In genomic region chr11:117953029-117953671, GRCh38 we compare ENCODE assay signal across 13 cellular contexts. TPM values are rescaled to one million over a fixed set of nuclear protein-coding genes. Genes with fewer than 3 reads are reported as not detected.
DNase-seq lines count a peak whose midpoint lies in the region; ATAC-seq and TF ChIP-seq lines count a peak whose summit lies in the region.
"Had no signal": no experiment of that assay in that cellular context is flagged by ENCODE, and none has a peak within 500 bp of the region (broad histone marks: within the 10 kb centered on the region; RNA-seq: fewer than 3 reads in every experiment).

No MANE protein-coding gene starts in this region.

- H3K27me3 Mint-ChIP-seq in activated CD4-positive, alpha-beta memory T cell treated with anti-CD3 and anti-CD28 coated beads for 36 hours: no peaks in the 10 kb centered on the region

- intact Hi-C loops in activated CD4-positive, alpha-beta memory T cell treated with anti-CD3 and anti-CD28 coated beads for 36 hours (cut with micrococcal nuclease): loop anchor here (1.0 kb wide), 1 partner anchor 17 kb away; no protein-coding TSS in a partner anchor
- intact Hi-C loops in mucosa of descending colon (cut with DNase I, micrococcal nuclease): loop anchor here in 1 of 2 donors (10.0 kb wide), 2 partner anchors 102 to 128 kb away; partner anchors contain the start of gene FXYD2

- H3K79me1 ChIP-seq in mesendoderm (ENCODE audit: low read length): no peaks in the 10 kb centered on the region

- H3K4me2 ChIP-seq in DND-41 (ENCODE audit: insufficient read depth, low read length) (peak overlapping the region; percentile 53), MM.1S (ENCODE audit: low read depth, low read length) (peak overlapping the region; percentile 10; the same call in 1 of the 2 replicates), mesendoderm (ENCODE audit: low read length) (no peak overlapping the region)

- WGBS in mesendoderm (ENCODE audit: extremely low coverage, insufficient coverage, low lambda C conversion rate): no CpG with 5 or more reads among the region's 3 CpGs

- POLR2A ChIA-PET in activated CD4-positive, alpha-beta memory T cell treated with anti-CD3 and anti-CD28 coated beads for 36 hours (lab: Charles Lee): interaction anchor here (1.2 to 4.5 kb wide), 4 partner anchors 35 to 49 kb away, joined by 3 to 34 read pairs (median 20); partner anchors contain the start of gene IL10RA

- no peak overlapping the region for H2BK5ac ChIP-seq in mesendoderm (ENCODE audit: low read length)

- H3K4me3 Mint-ChIP-seq in activated CD4-positive, alpha-beta memory T cell treated with anti-CD3 and anti-CD28 coated beads for 36 hours: no peak overlapping the region

- H3K4me1 Mint-ChIP-seq in activated CD4-positive, alpha-beta memory T cell treated with anti-CD3 and anti-CD28 coated beads for 36 hours (ENCODE audit: low read depth): peaks cover 64% of the 10 kb centered on the region

- ATAC-seq in DND-41 (ENCODE audit: insufficient read depth, low read depth) (peak; percentile 58), mucosa of descending colon (peak; percentile 37), GM21825 (IDR thresholded peaks at IDR 0.05; ENCODE audit: unreplicated experiment) (no peak), GM21529 (IDR thresholded peaks at IDR 0.05; ENCODE audit: unreplicated experiment) (no peak), HG02885 (IDR thresholded peaks at IDR 0.05; ENCODE audit: poor library complexity, unreplicated experiment) (no peak)

- TF ChIP-seq CTCF in DND-41 (IDR thresholded peaks at IDR 0.05; ENCODE audit: borderline replicate concordance, extremely low read depth, low read length, poor library complexity, severe bottlenecking): no peak
- TF ChIP-seq CTCF in MM.1S (IDR thresholded peaks at IDR 0.05; ENCODE audit: low read length): no peak
- TF ChIP-seq CTCF in mucosa of descending colon (IDR thresholded peaks at IDR 0.05): no peak

- H3K36me3 ChIP-seq in DND-41 (ENCODE audit: insufficient read depth, low read length) (no peaks in the 10 kb centered on the region), MM.1S (replicated peaks; ENCODE audit: insufficient read depth, low read length) (no peaks in the 10 kb centered on the region), mucosa of descending colon (ENCODE audit: low read depth) (no peaks in the 10 kb centered on the region), mesendoderm (ENCODE audit: control insufficient read depth, insufficient read depth, low read length) (no peaks in the 10 kb centered on the region)

- no peak overlapping the region for H4K5ac ChIP-seq in mesendoderm (ENCODE audit: low read length)

- DNase-seq in DND-41 (peak; percentile 75), MM.1S (peak; percentile 42), mucosa of descending colon (no peak), mesendoderm (no peak)
- no peak for DNase-seq in activated CD4-positive, alpha-beta memory T cell treated with anti-CD3 and anti-CD28 coated beads for 36 hours
- DNase-seq: DMS79, hypothalamus, NCI-H187 treated with DMSO at 0.1 percent for 48 hours, SIG-M5 had no signal

- H3K56ac ChIP-seq in mesendoderm (ENCODE audit: low read length): no peak overlapping the region

- no peak overlapping the region for H3K4ac ChIP-seq in mesendoderm (ENCODE audit: low read depth, low read length)

- no peak overlapping the region for H2AK5ac ChIP-seq in mesendoderm (ENCODE audit: low read length)

- no peak overlapping the region for H2BK120ac ChIP-seq in mesendoderm (ENCODE audit: low read depth, low read length)

- peaks cover 66% of the 10 kb centered on the region for H3K4me1 ChIP-seq in DND-41 (ENCODE audit: insufficient read depth, low read length)
- peaks cover 13% of the 10 kb centered on the region for H3K4me1 ChIP-seq in MM.1S (ENCODE audit: low read length)
- H3K4me1 ChIP-seq in mucosa of descending colon (ENCODE audit: low read depth): no peaks in the 10 kb centered on the region
- H3K4me1 ChIP-seq in mesendoderm (ENCODE audit: control insufficient read depth, low read depth, low read length): no peaks in the 10 kb centered on the region

- no peak overlapping the region for H3K23ac ChIP-seq in mesendoderm (ENCODE audit: low read length)

- H3F3A ChIP-seq in MM.1S (ENCODE audit: insufficient read depth, low read length): 0 out of 2 replicates have a peak, but pooled peaks cover 3% of the 10 kb centered on the region

- no peak overlapping the region for H2AFZ ChIP-seq in DND-41 (ENCODE audit: low read depth, low read length)
- no peak overlapping the region for H2AFZ ChIP-seq in MM.1S (ENCODE audit: low read length)

- no peaks in the 10 kb centered on the region for H3K9me2 ChIP-seq in MM.1S (replicated peaks; ENCODE audit: insufficient read depth, low read length)

- H3K79me2 ChIP-seq in DND-41 (ENCODE audit: insufficient read depth, low read length) (no peaks in the 10 kb centered on the region), MM.1S (ENCODE audit: low read length) (no peaks in the 10 kb centered on the region), mesendoderm (ENCODE audit: control insufficient read depth, insufficient read depth, low read length) (no peaks in the 10 kb centered on the region)

- H3K9me3 ChIP-seq in DND-41 (ENCODE audit: insufficient read depth, low read length, severe bottlenecking) (no peaks in the 10 kb centered on the region), MM.1S (replicated peaks; ENCODE audit: insufficient read depth, low read length) (no peaks in the 10 kb centered on the region), mucosa of descending colon (no peaks in the 10 kb centered on the region)

- H2BK15ac ChIP-seq in mesendoderm (replicated peaks; ENCODE audit: low read depth): no peak overlapping the region

- H3K27me3 ChIP-seq in DND-41 (ENCODE audit: insufficient read depth, low read length, poor library complexity) (no peaks in the 10 kb centered on the region), MM.1S (replicated peaks; ENCODE audit: insufficient read depth, low read length) (no peaks in the 10 kb centered on the region), mesendoderm (ENCODE audit: insufficient read depth, low read length, poor library complexity) (no peaks in the 10 kb centered on the region)

- H4K20me1 ChIP-seq in DND-41 (ENCODE audit: insufficient read depth, low read length) (no peaks in the 10 kb centered on the region), MM.1S (ENCODE audit: insufficient read depth, low read length) (no peaks in the 10 kb centered on the region)

- H3K9ac ChIP-seq in DND-41 (ENCODE audit: low read depth, low read length) (peak overlapping the region; percentile 33), MM.1S (ENCODE audit: low read length) (no peak overlapping the region), mesendoderm (ENCODE audit: low read length) (no peak overlapping the region)

- no peak overlapping the region for H4K8ac ChIP-seq in mesendoderm (ENCODE audit: low read depth, low read length)

- H3K4me3 ChIP-seq in DND-41 (ENCODE audit: low read depth in 1 of 2, low read length in 2 of 2): no peak overlapping the region
- H3K4me3 ChIP-seq in MM.1S (ENCODE audit: low read length): no peak overlapping the region
- H3K4me3 ChIP-seq in mucosa of descending colon: no peak overlapping the region
- no peak overlapping the region for H3K4me3 ChIP-seq in mesendoderm (ENCODE audit: low read length)

- H3K36me3 Mint-ChIP-seq in activated CD4-positive, alpha-beta memory T cell treated with anti-CD3 and anti-CD28 coated beads for 36 hours: peaks cover 10% of the 10 kb centered on the region

- CTCF ChIA-PET in activated CD4-positive, alpha-beta memory T cell treated with anti-CD3 and anti-CD28 coated beads for 36 hours (lab: Charles Lee): interaction anchor here (0.6 to 9.9 kb wide), 10 partner anchors 12 to 145 kb away, joined by 3 to 248 read pairs (median 3); partner anchors contain the start of gene IL10RA

- peak overlapping the region; percentile 69 for H3K27ac Mint-ChIP-seq in activated CD4-positive, alpha-beta memory T cell treated with anti-CD3 and anti-CD28 coated beads for 36 hours

- H3K18ac ChIP-seq in mesendoderm (ENCODE audit: low read length): no peak overlapping the region

- peaks cover 9% of the 10 kb centered on the region for H3K9me3 Mint-ChIP-seq in activated CD4-positive, alpha-beta memory T cell treated with anti-CD3 and anti-CD28 coated beads for 36 hours

- H3K27ac ChIP-seq in DND-41 (ENCODE audit: low read length) (peak overlapping the region; percentile 88), MM.1S (ENCODE audit: low read length) (no peak overlapping the region), mesendoderm (ENCODE audit: low read depth, low read length) (no peak overlapping the region)
- H3K27ac ChIP-seq: epithelial cell of prostate had no signal

RNA-seq across cellular contexts. Expression of gene TMPRSS13, which starts 23.9 kb away (rescaled TPM):
- 1 to 10 TPM; 2.0 to 2.6 TPM for total RNA-seq in activated CD4-positive, alpha-beta memory T cell treated with anti-CD3 and anti-CD28 coated beads for 36 hours
- 1 to 10 TPM in 1 of 3 donors, under 1 TPM in 2; 0.32 to 1.9 (median 0.72) TPM for total RNA-seq in mucosa of descending colon
- 1.6 TPM for polyA plus RNA-seq in mesendoderm (2013, experiment 1 of 2)
- polyA plus RNA-seq in mesendoderm (2013, experiment 2 of 2): 1.4 TPM

RNA-seq across cellular contexts. Expression of gene IL10RA, which starts 33.0 kb away (rescaled TPM):
- total RNA-seq in activated CD4-positive, alpha-beta memory T cell treated with anti-CD3 and anti-CD28 coated beads for 36 hours: 100 to 1,000 TPM; 114 to 117 TPM
- total RNA-seq in mucosa of descending colon: 10 to 100 TPM in 2 of 3 donors, 1 to 10 TPM in 1; 9.3 to 25.9 (median 12.5) TPM
- polyA plus RNA-seq in mesendoderm (2013, experiment 1 of 2): 0.06 TPM
- 0.10 TPM for polyA plus RNA-seq in mesendoderm (2013, experiment 2 of 2)

Comparison
In these comparisons a context has a peak if more than half of its experiments do, and no peak if none do; other contexts are left out.
1. ATAC-seq: peak in DND-41 (single experiment) and mucosa of descending colon (single experiment); none in GM21825 (single experiment), GM21529 (single experiment) and HG02885 (single experiment).
2. DNase-seq: peak in DND-41 (single experiment) and MM.1S (single experiment); none in activated CD4-positive, alpha-beta memory T cell treated with anti-CD3 and anti-CD28 coated beads for 36 hours (single experiment), mucosa of descending colon (0 of 3) and mesendoderm (single experiment).
3. RNA of gene IL10RA, which starts 33.0 kb away (total RNA-seq): 114 to 117 TPM in activated CD4-positive, alpha-beta memory T cell treated with anti-CD3 and anti-CD28 coated beads for 36 hours; 9.3 to 25.9 TPM in mucosa of descending colon; every median in the first group is over 4 times any median in the second.